Comparison of ENCODE assay signal across 15 cellular contexts in the genomic region with DNA sequence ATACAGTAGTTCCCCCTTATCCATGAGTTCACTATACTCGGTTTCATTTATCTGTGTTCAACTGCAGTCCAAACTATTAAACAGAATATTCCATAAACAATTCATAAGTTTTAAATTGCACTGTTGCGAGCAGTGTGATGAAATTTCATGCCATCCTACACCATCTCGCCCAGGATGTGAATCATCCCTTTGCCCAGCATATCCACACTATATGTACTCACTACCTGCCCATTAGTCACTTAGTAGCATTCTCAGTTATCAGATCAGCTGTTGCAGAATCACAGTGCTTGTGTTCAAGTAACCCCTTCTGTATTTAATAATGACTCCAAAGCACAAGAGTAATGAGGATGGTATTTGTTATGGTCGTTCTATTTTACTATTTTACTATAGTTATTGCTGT. TPM values are rescaled to one million over a fixed set of nuclear protein-coding genes. Genes with fewer than 3 reads are reported as not detected.
A peak's percentile ranks its signal among the peaks of the same experiment; 100 is the strongest.
DNase-seq lines count a peak whose midpoint lies in the region; ATAC-seq and TF ChIP-seq lines count a peak whose summit lies in the region.
"Had no signal": no experiment of that assay in that cellular context is flagged by ENCODE, and none has a peak within 500 bp of the region (broad histone marks: within the 10 kb centered on the region; RNA-seq: fewer than 3 reads in every experiment).

No MANE protein-coding gene starts in this region.

- POLR2A ChIA-PET in A673 (lab: Charles Lee; ENCODE audit: low non-redundant PET) (no interaction called here), HEK293 (lab: Yijun Ruan, JAX) (interaction anchor here (0.6 kb wide), 1 partner anchor 445 kb away, joined by 6 read pairs; no protein-coding TSS in a partner anchor)
- POLR2A ChIA-PET in naive thymus-derived CD4-positive, alpha-beta T cell (lab: Charles Lee), result no interaction called here

- intact Hi-C loops in A673 (cut with micrococcal nuclease; ENCODE audit: unreplicated experiment), result no loop called here
- intact Hi-C loops in naive thymus-derived CD4-positive, alpha-beta T cell (cut with micrococcal nuclease), result no loop called here

- H3K27ac Mint-ChIP-seq in naive thymus-derived CD4-positive, alpha-beta T cell, result no peak overlapping the region
- H3K27ac Mint-ChIP-seq: activated CD4-positive, alpha-beta T cell treated with anti-CD3 and anti-CD28 coated beads, Interleukin-2, amount 10 ng/mL, durations not matched to agents 7 days and 5 days had no signal

- H3K9me3 ChIP-seq in A673 (ENCODE audit: low read depth, low read length, poor library complexity, severe bottlenecking) (no peaks in the 10 kb centered on the region), HEK293 (ENCODE audit: control insufficient read depth, insufficient read depth, low read depth, low read length) (no peaks in the 10 kb centered on the region)
- H3K9me3 ChIP-seq in naive thymus-derived CD4-positive, alpha-beta T cell (ENCODE audit: control insufficient read depth in 2 of 3, low read length in 3 of 3), result no peaks in the 10 kb centered on the region
- H3K9me3 ChIP-seq: tibial nerve had no signal

- H3K36me3 ChIP-seq in A673 (ENCODE audit: insufficient read depth, low read length, poor library complexity, severe bottlenecking) (no peaks in the 10 kb centered on the region), HEK293 (ENCODE audit: control insufficient read depth in 2 of 2, insufficient read depth in 1 of 2, low read length in 2 of 2) (no peaks in the 10 kb centered on the region)
- no peaks in the 10 kb centered on the region for H3K36me3 ChIP-seq in naive thymus-derived CD4-positive, alpha-beta T cell (ENCODE audit: control insufficient read depth in 2 of 3, insufficient read depth in 3 of 3, low read length in 3 of 3)
- H3K36me3 ChIP-seq: tibial nerve had no signal

- H3K27me3 Mint-ChIP-seq in naive thymus-derived CD4-positive, alpha-beta T cell, result no peaks in the 10 kb centered on the region
- H3K27me3 Mint-ChIP-seq: activated CD4-positive, alpha-beta T cell treated with anti-CD3 and anti-CD28 coated beads, Interleukin-2, amount 10 ng/mL, durations not matched to agents 7 days and 5 days had no signal

- H3K4me1 ChIP-seq in A673 (ENCODE audit: insufficient read depth, low read length, poor library complexity, severe bottlenecking) (no peaks in the 10 kb centered on the region), HEK293 (ENCODE audit: control insufficient read depth, insufficient read depth, low read length) (no peaks in the 10 kb centered on the region)
- H3K4me1 ChIP-seq in naive thymus-derived CD4-positive, alpha-beta T cell (ENCODE audit: control insufficient read depth in 2 of 2, insufficient read depth in 2 of 2, low read length in 2 of 2), result no peaks in the 10 kb centered on the region
- H3K4me1 ChIP-seq: tibial nerve had no signal

- ATAC-seq in HG03469 (IDR thresholded peaks at IDR 0.05; ENCODE audit: unreplicated experiment), result no peak
- no peak for ATAC-seq in HG03196 (IDR thresholded peaks at IDR 0.05; ENCODE audit: unreplicated experiment)
- no peak for ATAC-seq in naive thymus-derived CD4-positive, alpha-beta T cell

- no peak overlapping the region for H3K4me3 Mint-ChIP-seq in naive thymus-derived CD4-positive, alpha-beta T cell
- H3K4me3 Mint-ChIP-seq: activated CD4-positive, alpha-beta T cell treated with anti-CD3 and anti-CD28 coated beads, Interleukin-2, amount 10 ng/mL, durations not matched to agents 7 days and 5 days had no signal

- TF ChIP-seq CTCF in A673 (conservative IDR thresholded peaks at IDR 0.05; ENCODE audit: low read depth, low read length) (no peak), HEK293 (tag by site-specific recombination; IDR thresholded peaks at IDR 0.05) (no peak)

- H3K27ac ChIP-seq in A673 (ENCODE audit: low read depth, low read length, poor library complexity, severe bottlenecking), result no peak overlapping the region
- H3K27ac ChIP-seq in HEK293 (ENCODE audit: extremely low read depth, low read depth, low read length), result no peak overlapping the region
- H3K27ac ChIP-seq in naive thymus-derived CD4-positive, alpha-beta T cell (ENCODE audit: low read depth, low read length), result no peak overlapping the region
- H3K27ac ChIP-seq: dorsolateral prefrontal cortex, tibial nerve had no signal

- no peaks in the 10 kb centered on the region for H3K27me3 ChIP-seq in A673 (replicated peaks; ENCODE audit: insufficient read depth, low read depth, low read length, poor library complexity)
- H3K27me3 ChIP-seq in naive thymus-derived CD4-positive, alpha-beta T cell (ENCODE audit: control insufficient read depth in 2 of 2, insufficient read depth in 2 of 2, low read length in 2 of 2), result no peaks in the 10 kb centered on the region
- H3K27me3 ChIP-seq: dorsolateral prefrontal cortex, tibial nerve had no signal

- H3K36me3 Mint-ChIP-seq in naive thymus-derived CD4-positive, alpha-beta T cell, result peaks cover 0 to 3% (median 0%) of the 10 kb centered on the region in 5 donors

- H3K4me3 ChIP-seq in A673 (ENCODE audit: low read depth, low read length, poor library complexity, severe bottlenecking) (no peak overlapping the region), HEK293 (ENCODE audit: low read depth, low read length) (no peak overlapping the region)
- no peak overlapping the region for H3K4me3 ChIP-seq in naive thymus-derived CD4-positive, alpha-beta T cell (ENCODE audit: low read length)
- H3K4me3 ChIP-seq: dorsolateral prefrontal cortex, lung, tibial nerve had no signal

- peaks cover 0 to 1% (median 0%) of the 10 kb centered on the region in 7 donors for H3K4me1 Mint-ChIP-seq in naive thymus-derived CD4-positive, alpha-beta T cell

- H3K9me3 Mint-ChIP-seq in naive thymus-derived CD4-positive, alpha-beta T cell, result no peaks in the 10 kb centered on the region

- CTCF ChIA-PET in A673 (lab: Charles Lee), result no interaction called here
- CTCF ChIA-PET in HEK293 (lab: Yijun Ruan, JAX), result interaction anchor here (0.7 to 1.0 kb wide), 2 partner anchors 16 to 19 kb away, joined by 3 read pairs; no protein-coding TSS in a partner anchor
- CTCF ChIA-PET in naive thymus-derived CD4-positive, alpha-beta T cell (lab: Charles Lee), result interaction anchor here (0.7 kb wide), 1 partner anchor 10 kb away, joined by 3 read pairs; no protein-coding TSS in a partner anchor

- BruUV-seq in A673 (replicated peaks; lab: Mats Ljungman, UMichigan), result no TSS peak

- DNase-seq in A673 (ENCODE audit: low spot score) (peak; percentile 14), iris pigment epithelial cell (ENCODE audit: low read depth) (peak; percentile 85)
- DNase-seq in activated naive CD4-positive, alpha-beta T cell treated with anti-CD3 and anti-CD28 coated beads, Interleukin-2, amount 50 U/mL, for 16 hours, result peak; percentile 29
- DNase-seq in activated CD8-positive, alpha-beta memory T cell treated with anti-CD3 and anti-CD28 coated beads, Interleukin-2, amount 50 U/mL, for 4 hours, result no peak
- no peak for DNase-seq in naive thymus-derived CD4-positive, alpha-beta T cell
- DNase-seq: activated CD4-positive, alpha-beta T cell treated with anti-CD3 and anti-CD28 coated beads, Interleukin-2, amount 10 ng/mL, durations not matched to agents 7 days and 5 days; dorsolateral prefrontal cortex; Kasumi-1; NCI-H774 had no signal

TF ChIP-seq in HEK293, 187 proteins besides CTCF, POLR2A, EP300 and RAD21 (continues in another document):
- TF ChIP-seq, protein P1, sequence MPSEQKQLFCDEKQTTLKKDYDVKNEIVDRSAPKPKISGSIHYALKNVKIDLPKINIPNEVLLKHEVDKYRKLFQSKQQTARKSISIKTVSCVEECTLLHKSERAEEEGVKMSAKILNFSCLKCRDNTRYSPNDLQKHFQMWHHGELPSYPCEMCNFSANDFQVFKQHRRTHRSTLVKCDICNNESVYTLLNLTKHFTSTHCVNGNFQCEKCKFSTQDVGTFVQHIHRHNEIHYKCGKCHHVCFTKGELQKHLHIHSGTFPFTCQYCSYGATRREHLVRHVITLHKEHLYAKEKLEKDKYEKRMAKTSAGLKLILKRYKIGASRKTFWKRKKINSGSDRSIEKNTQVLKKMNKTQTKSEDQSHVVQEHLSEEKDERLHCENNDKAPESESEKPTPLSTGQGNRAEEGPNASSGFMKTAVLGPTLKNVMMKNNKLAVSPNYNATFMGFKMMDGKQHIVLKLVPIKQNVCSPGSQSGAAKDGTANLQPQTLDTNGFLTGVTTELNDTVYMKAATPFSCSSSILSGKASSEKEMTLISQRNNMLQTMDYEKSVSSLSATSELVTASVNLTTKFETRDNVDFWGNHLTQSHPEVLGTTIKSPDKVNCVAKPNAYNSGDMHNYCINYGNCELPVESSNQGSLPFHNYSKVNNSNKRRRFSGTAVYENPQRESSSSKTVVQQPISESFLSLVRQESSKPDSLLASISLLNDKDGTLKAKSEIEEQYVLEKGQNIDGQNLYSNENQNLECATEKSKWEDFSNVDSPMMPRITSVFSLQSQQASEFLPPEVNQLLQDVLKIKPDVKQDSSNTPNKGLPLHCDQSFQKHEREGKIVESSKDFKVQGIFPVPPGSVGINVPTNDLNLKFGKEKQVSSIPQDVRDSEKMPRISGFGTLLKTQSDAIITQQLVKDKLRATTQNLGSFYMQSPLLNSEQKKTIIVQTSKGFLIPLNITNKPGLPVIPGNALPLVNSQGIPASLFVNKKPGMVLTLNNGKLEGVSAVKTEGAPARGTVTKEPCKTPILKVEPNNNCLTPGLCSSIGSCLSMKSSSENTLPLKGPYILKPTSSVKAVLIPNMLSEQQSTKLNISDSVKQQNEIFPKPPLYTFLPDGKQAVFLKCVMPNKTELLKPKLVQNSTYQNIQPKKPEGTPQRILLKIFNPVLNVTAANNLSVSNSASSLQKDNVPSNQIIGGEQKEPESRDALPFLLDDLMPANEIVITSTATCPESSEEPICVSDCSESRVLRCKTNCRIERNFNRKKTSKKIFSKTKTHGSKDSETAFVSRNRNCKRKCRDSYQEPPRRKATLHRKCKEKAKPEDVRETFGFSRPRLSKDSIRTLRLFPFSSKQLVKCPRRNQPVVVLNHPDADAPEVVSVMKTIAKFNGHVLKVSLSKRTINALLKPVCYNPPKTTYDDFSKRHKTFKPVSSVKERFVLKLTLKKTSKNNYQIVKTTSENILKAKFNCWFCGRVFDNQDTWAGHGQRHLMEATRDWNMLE (tag by site-specific recombination; conservative IDR thresholded peaks at IDR 0.05; ENCODE audit: low read depth), result peak; percentile 35; the same call in 1 of the 2 replicates

RNA-seq across cellular contexts. Expression of a gene that starts 51.5 kb away (rescaled TPM):
- total RNA-seq in A673 (2021), result not detected in 2 replicates
- not detected for total RNA-seq in naive thymus-derived CD4-positive, alpha-beta T cell
- not detected for polyA plus RNA-seq in naive thymus-derived CD4-positive, alpha-beta T cell
- total RNA-seq: activated CD4-positive, alpha-beta T cell treated with anti-CD3 and anti-CD28 coated beads, Interleukin-2, amount 10 ng/mL, durations not matched to agents 7 days and 5 days; skeletal muscle tissue; tibial nerve had no signal

Comparison
In these comparisons a context has a peak if more than half of its experiments do, and no peak if none do; other contexts are left out.
1. DNase-seq: peak in A673 (single experiment), activated naive CD4-positive, alpha-beta T cell treated with anti-CD3 and anti-CD28 coated beads, Interleukin-2, amount 50 U/mL, for 16 hours (single experiment) and iris pigment epithelial cell (single experiment); none in activated CD8-positive, alpha-beta memory T cell treated with anti-CD3 and anti-CD28 coated beads, Interleukin-2, amount 50 U/mL, for 4 hours (single experiment) and naive thymus-derived CD4-positive, alpha-beta T cell (0 of 9).